8 cellular contexts compared by ENCODE assay signal in genomic region chr2:201116115-201116958, GRCh38. TPM values are rescaled to one million over a fixed set of nuclear protein-coding genes. Genes with fewer than 3 reads are reported as not detected.
A peak's percentile ranks its signal among the peaks of the same experiment; 100 is the strongest.
DNase-seq lines count a peak whose midpoint lies in the region; ATAC-seq, FAIRE-seq and TF ChIP-seq lines count a peak whose summit lies in the region.

Gene CFLAR, plus strand, starts transcription at chr2:201116164. Its CDS starts 13,702 bp downstream, at chr2:201129866.

- ATAC-seq in A549 (peak; percentile 66 to 67), GM18858 (IDR thresholded peaks at IDR 0.05; ENCODE audit: unreplicated experiment) (peak; percentile 21), HG03066 (IDR thresholded peaks at IDR 0.05; ENCODE audit: low read depth, unreplicated experiment) (peak; percentile 33), left colon (peak; percentile 72)
- ATAC-seq in activated CD4-positive, alpha-beta T cell treated with anti-CD3 and anti-CD28 coated beads for 36 hours: peak; percentile 40

- H3K27ac Mint-ChIP-seq in activated CD4-positive, alpha-beta T cell treated with anti-CD3 and anti-CD28 coated beads for 36 hours: peak within 1 kb of the TSS; percentile 100

- no peak for TF ChIP-seq CTCF in A549 (IDR thresholded peaks at IDR 0.05)
- no peak for TF ChIP-seq CTCF in choroid plexus epithelial cell (conservative IDR thresholded peaks at IDR 0.05; ENCODE audit: low read depth, low read length)

- H3K4me2 ChIP-seq in A549: peak within 1 kb of the TSS; percentile 99

- H3K36me3 Mint-ChIP-seq in activated CD4-positive, alpha-beta T cell treated with anti-CD3 and anti-CD28 coated beads for 36 hours (ENCODE audit: low read depth): peaks cover 27% of the 10 kb centered on the region

- H3K4me1 ChIP-seq in A549: peaks cover 37% of the 10 kb centered on the region

- H3K4me3 Mint-ChIP-seq in activated CD4-positive, alpha-beta T cell treated with anti-CD3 and anti-CD28 coated beads for 36 hours: peak within 1 kb of the TSS; percentile 98

- no peaks in the 10 kb centered on the region for H3K27me3 Mint-ChIP-seq in activated CD4-positive, alpha-beta T cell treated with anti-CD3 and anti-CD28 coated beads for 36 hours

- no peak for FAIRE-seq in A549 (lab: Jason Lieb, UNC)

- peak; percentile 51 to 80 for DNase-seq in A549 (ENCODE audit: low read depth in 1 of 2, low spot score in 1 of 2)
- peak; percentile 77 for DNase-seq in NCI-H2227 treated with DMSO at 0.1 percent for 48 hours (lab: John Stamatoyannopoulos, UW)
- peak; percentile 88 for DNase-seq in activated CD4-positive, alpha-beta T cell treated with anti-CD3 and anti-CD28 coated beads for 36 hours
- DNase-seq in choroid plexus epithelial cell (ENCODE audit: low read depth): peak; percentile 96
- DNase-seq in left colon: peak; percentile 79 to 81
- DNase-seq in stimulated activated CD4-positive, alpha-beta T cell treated with anti-CD3 and anti-CD28 coated beads, Interleukin-2, amount 100 ng/mL, for 24 hours: peak; percentile 79 to 87

- H3K4me3 ChIP-seq in A549: peak within 1 kb of the TSS; percentile 69
- peak within 1 kb of the TSS; percentile 82 for H3K4me3 ChIP-seq in choroid plexus epithelial cell (ENCODE audit: low read depth, low read length)

- TF ChIP-seq EP300 in A549 (IDR thresholded peaks at IDR 0.05): no peak

- H3K4me1 Mint-ChIP-seq in activated CD4-positive, alpha-beta T cell treated with anti-CD3 and anti-CD28 coated beads for 36 hours: peaks cover 24% of the 10 kb centered on the region

- TF ChIP-seq RAD21 in A549 (conservative IDR thresholded peaks at IDR 0.05 in 1 of 2, IDR thresholded peaks at IDR 0.05 in 1 of 2): no peak

- under 1% methylated on average over 38 of the region's 75 CpGs for WGBS in A549 (ENCODE audit: missing lambda C conversion rate)

- H3K9me3 Mint-ChIP-seq in activated CD4-positive, alpha-beta T cell treated with anti-CD3 and anti-CD28 coated beads for 36 hours (ENCODE audit: low read depth): no peaks in the 10 kb centered on the region

- POLR2A ChIA-PET in A549 (lab: Yijun Ruan, JAX): interaction anchor here (0.8 to 3.6 kb wide), 9 partner anchors 9 to 116 kb away, joined by 3 to 39 read pairs (median 4); partner anchors contain the start of gene CASP10
- POLR2A ChIA-PET in activated CD4-positive, alpha-beta T cell treated with anti-CD3 and anti-CD28 coated beads for 36 hours (lab: Charles Lee): interaction anchor here (0.7 to 2.5 kb wide), 7 partner anchors 18 to 252 kb away, joined by 3 to 14 read pairs (median 4); partner anchors contain the start of genes CLK1 and HYCC2

- peak within 1 kb of the TSS; percentile 90 to 99 for H3K27ac ChIP-seq in A549

- intact Hi-C loops in activated CD4-positive, alpha-beta T cell treated with anti-CD3 and anti-CD28 coated beads for 36 hours (cut with DNase I, micrococcal nuclease): loop anchor here (1.0 to 5.0 kb wide), 8 partner anchors 45 to 404 kb away; partner anchors contain the start of genes BZW1 (in 1 of the 2), CASP10 (in 1 of the 2) and HYCC2 (in 1 of the 2)
- intact Hi-C loops in left colon (cut with DNase I, micrococcal nuclease): loop anchor here in 1 of 2 donors (5.0 kb wide), 1 partner anchor 41 kb away; no protein-coding TSS in a partner anchor

- CTCF ChIA-PET in A549 (lab: Yijun Ruan, JAX): interaction anchor here (1.0 to 5.1 kb wide), 7 partner anchors 13 to 61 kb away, joined by 3 to 108 read pairs (median 20); no protein-coding TSS in a partner anchor
- CTCF ChIA-PET in activated CD4-positive, alpha-beta T cell treated with anti-CD3 and anti-CD28 coated beads for 36 hours (lab: Charles Lee): interaction anchor here (0.6 to 4.0 kb wide), 11 partner anchors 10 to 335 kb away, joined by 3 to 31 read pairs (median 6); partner anchors contain the start of genes CASP10, STRADB and TRAK2

- H3K9me3 ChIP-seq in A549: no peaks in the 10 kb centered on the region

- TF ChIP-seq POLR2A in A549 (IDR thresholded peaks at IDR 0.05; ENCODE audit: low read length): peak; percentile 43

TF ChIP-seq in A549, 52 proteins besides CTCF, POLR2A, EP300 and RAD21 (continues in another document):
- TF ChIP-seq HOXB5 (CRISPR knock-in tag; IDR thresholded peaks at IDR 0.05): no peak
- no peak for TF ChIP-seq ZSCAN20 (CRISPR knock-in tag; IDR thresholded peaks at IDR 0.05)
- TF ChIP-seq PHF8 (IDR thresholded peaks at IDR 0.05; ENCODE audit: borderline replicate concordance, low read depth): peak; percentile 68; the same call in 1 of the 2 replicates
- TF ChIP-seq CBX2 (IDR thresholded peaks at IDR 0.05; ENCODE audit: borderline replicate concordance, low read depth): no peak
- 0 out of 2 replicates have a peak, but pooled peaks have one; percentile 7 for TF ChIP-seq E2F6 (IDR thresholded peaks at IDR 0.05; ENCODE audit: borderline replicate concordance, low read depth)
- TF ChIP-seq, protein P1, sequence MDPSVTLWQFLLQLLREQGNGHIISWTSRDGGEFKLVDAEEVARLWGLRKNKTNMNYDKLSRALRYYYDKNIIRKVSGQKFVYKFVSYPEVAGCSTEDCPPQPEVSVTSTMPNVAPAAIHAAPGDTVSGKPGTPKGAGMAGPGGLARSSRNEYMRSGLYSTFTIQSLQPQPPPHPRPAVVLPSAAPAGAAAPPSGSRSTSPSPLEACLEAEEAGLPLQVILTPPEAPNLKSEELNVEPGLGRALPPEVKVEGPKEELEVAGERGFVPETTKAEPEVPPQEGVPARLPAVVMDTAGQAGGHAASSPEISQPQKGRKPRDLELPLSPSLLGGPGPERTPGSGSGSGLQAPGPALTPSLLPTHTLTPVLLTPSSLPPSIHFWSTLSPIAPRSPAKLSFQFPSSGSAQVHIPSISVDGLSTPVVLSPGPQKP (IDR thresholded peaks at IDR 0.05; ENCODE audit: low read depth, low read length): no peak
- TF ChIP-seq TP53 (CRISPR knock-in tag; IDR thresholded peaks at IDR 0.05): peak; percentile 39; the same call in 1 of the 2 replicates
- TF ChIP-seq MAZ (IDR thresholded peaks at IDR 0.05; ENCODE audit: borderline replicate concordance, low read depth, low read length): no peak
- no peak for TF ChIP-seq NPAS2 (CRISPR knock-in tag; IDR thresholded peaks at IDR 0.05; ENCODE audit: borderline replicate concordance)
- no peak for TF ChIP-seq BCL3 (IDR thresholded peaks at IDR 0.05)
- TF ChIP-seq NR3C1 (IDR thresholded peaks at IDR 0.05): no peak
- no peak for TF ChIP-seq KDM1A (IDR thresholded peaks at IDR 0.05; ENCODE audit: low read depth)
- TF ChIP-seq ATOH8 (CRISPR knock-in tag; IDR thresholded peaks at IDR 0.05; ENCODE audit: low read depth): no peak
- no peak for TF ChIP-seq ESRRA (IDR thresholded peaks at IDR 0.05; ENCODE audit: borderline replicate concordance, low read length)
- TF ChIP-seq HOXA7 (CRISPR knock-in tag; IDR thresholded peaks at IDR 0.05): no peak
- TF ChIP-seq, protein P2, sequence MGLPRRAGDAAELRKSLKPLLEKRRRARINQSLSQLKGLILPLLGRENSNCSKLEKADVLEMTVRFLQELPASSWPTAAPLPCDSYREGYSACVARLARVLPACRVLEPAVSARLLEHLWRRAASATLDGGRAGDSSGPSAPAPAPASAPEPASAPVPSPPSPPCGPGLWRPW (IDR thresholded peaks at IDR 0.05): no peak
- TF ChIP-seq TFCP2L1 (CRISPR knock-in tag; IDR thresholded peaks at IDR 0.05): no peak
- TF ChIP-seq FOXS1 (CRISPR knock-in tag; IDR thresholded peaks at IDR 0.05): no peak
- TF ChIP-seq ZC3H11A (IDR thresholded peaks at IDR 0.05): no peak
- no peak for TF ChIP-seq CBX8 (IDR thresholded peaks at IDR 0.05)
- TF ChIP-seq CHD2 (IDR thresholded peaks at IDR 0.05; ENCODE audit: low read length, partially characterized antibody): no peak
- 0 out of 2 replicates have a peak, but pooled peaks have one; percentile 6 for TF ChIP-seq MYC (IDR thresholded peaks at IDR 0.05; ENCODE audit: borderline replicate concordance, low read length)

RNA-seq across cellular contexts. Expression of gene CFLAR, which starts in this region (rescaled TPM):
- 64.0 and 89.4 TPM in 2 replicates for polyA plus RNA-seq in A549 (2011; rRNA removed)
- 41.6 and 47.7 TPM in 2 replicates for polyA plus RNA-seq in A549 (2012; cell fraction: cytosol; rRNA removed)
- 44.8 and 63.7 TPM in 2 replicates for polyA plus RNA-seq in A549 (2012; cell fraction: nucleus; rRNA removed)
- polyA plus RNA-seq in A549 (2017; fragmentation: RNase III; extraction: RNeasy Plus Mini Kit Qiagen cat#74134 plus additional on column Dnase treatment): 56.5 to 64.0 TPM (median 56.5 TPM) in 3 replicates
- 65.7 and 70.3 TPM in 2 replicates for polyA minus RNA-seq in A549 (2011; rRNA and poly(A)+ RNA removed)
- 100 to 1,000 TPM; 255 to 270 TPM for total RNA-seq in activated CD4-positive, alpha-beta T cell treated with anti-CD3 and anti-CD28 coated beads for 36 hours
- total RNA-seq in left colon: 100 to 1,000 TPM; 139 to 152 TPM

Comparison
In these comparisons a context has a peak if more than half of its experiments do, and no peak if none do; other contexts are left out.
1. Peak in every context shown above with its lines: DNase-seq, ATAC-seq, H3K4me3 ChIP-seq and H3K27ac ChIP-seq.
2. ATAC-seq: peak in every context shown above with its lines; median percentile 72 in left colon; 66 in A549; 40 in activated CD4-positive, alpha-beta T cell treated with anti-CD3 and anti-CD28 coated beads for 36 hours; 33 in HG03066; 21 in GM18858.